In genomic region chr1:204321051-204321450, GRCh38 we compare ENCODE assay signal across 19 cellular contexts. TPM values are rescaled to one million over a fixed set of nuclear protein-coding genes. Genes with fewer than 3 reads are reported as not detected.
DNase-seq lines count a peak whose midpoint lies in the region; ATAC-seq and TF ChIP-seq lines count a peak whose summit lies in the region.
"Had no signal": no experiment of that assay in that cellular context is flagged by ENCODE, and none has a peak within 500 bp of the region (broad histone marks: within the 10 kb centered on the region; RNA-seq: fewer than 3 reads in every experiment).

No MANE protein-coding gene starts in this region.

- peak overlapping the region; percentile 64 for H2BK5ac ChIP-seq in trophoblast cell (ENCODE audit: low read depth, low read length, poor library complexity)

- H3K79me2 ChIP-seq in PC-9 (ENCODE audit: low read depth) (peaks cover 69% of the 10 kb centered on the region), hepatocyte (peaks cover 20% of the 10 kb centered on the region), trophoblast cell (ENCODE audit: control insufficient read depth, insufficient read depth, low read length, poor library complexity) (peaks cover 10% of the 10 kb centered on the region)

- H3K27me3 Mint-ChIP-seq in Caco-2 (ENCODE audit: insufficient read depth, unreplicated experiment), result no peaks in the 10 kb centered on the region
- peaks cover 10% of the 10 kb centered on the region for H3K27me3 Mint-ChIP-seq in activated T-helper 17 cell treated with anti-CD3 and anti-CD28 coated beads, Interleukin-2, amount 50 U/mL, for 72 hours
- H3K27me3 Mint-ChIP-seq: activated naive CD8-positive, alpha-beta T cell had no signal

- peaks cover 43% of the 10 kb centered on the region for H3K4me1 Mint-ChIP-seq in Caco-2 (ENCODE audit: low read depth, unreplicated experiment)
- peaks cover 16% of the 10 kb centered on the region for H3K4me1 Mint-ChIP-seq in activated T-helper 17 cell treated with anti-CD3 and anti-CD28 coated beads, Interleukin-2, amount 50 U/mL, for 72 hours

- H3K4me1 ChIP-seq in Caco-2, result peaks cover 65% of the 10 kb centered on the region
- peaks cover 73% of the 10 kb centered on the region for H3K4me1 ChIP-seq in PC-9 (replicated peaks; ENCODE audit: insufficient read depth)
- peaks cover 53% of the 10 kb centered on the region for H3K4me1 ChIP-seq in hepatocyte (ENCODE audit: insufficient read depth)
- H3K4me1 ChIP-seq in trophoblast cell (ENCODE audit: control insufficient read depth in 1 of 2, insufficient read depth in 2 of 2, low read length in 2 of 2), result peaks cover 50 to 62% of the 10 kb centered on the region in 2 experiments
- no peaks in the 10 kb centered on the region for H3K4me1 ChIP-seq in ovary (ENCODE audit: insufficient read depth)

- DNase-seq in Caco-2 (no peak), PC-9 (no peak), hepatocyte (ENCODE audit: low spot score) (no peak), trophoblast cell (no peak), ovary (no peak)
- DNase-seq in stimulated activated naive CD4-positive, alpha-beta T cell (lab: John Stamatoyannopoulos, UW), result no peak
- DNase-seq: effector CD4-positive, alpha-beta T cell; heart left ventricle; left colon; midbrain; NCI-H1105; NCI-H2029 treated with DMSO at 0.1 percent for 48 hours; NCI-H774; nephron progenitor cell; posterior cingulate gyrus had no signal

- H2BK120ac ChIP-seq in trophoblast cell (ENCODE audit: insufficient read depth, low read length, poor library complexity), result peak overlapping the region; percentile 93

- H3K36me3 ChIP-seq in Caco-2 (ENCODE audit: control insufficient read depth, insufficient read depth, low read length), result no peaks in the 10 kb centered on the region
- H3K36me3 ChIP-seq in PC-9 (ENCODE audit: low read depth), result no peaks in the 10 kb centered on the region
- no peaks in the 10 kb centered on the region for H3K36me3 ChIP-seq in hepatocyte (replicated peaks; ENCODE audit: insufficient read depth, low read depth)
- H3K36me3 ChIP-seq in trophoblast cell (ENCODE audit: control insufficient read depth in 1 of 2, insufficient read depth in 2 of 2, low read length in 2 of 2), result no peaks in the 10 kb centered on the region
- H3K36me3 ChIP-seq in ovary, result no peaks in the 10 kb centered on the region
- H3K36me3 ChIP-seq: heart left ventricle had no signal

- no peaks in the 10 kb centered on the region for H3K9me3 Mint-ChIP-seq in Caco-2 (ENCODE audit: unreplicated experiment)
- H3K9me3 Mint-ChIP-seq in activated T-helper 17 cell treated with anti-CD3 and anti-CD28 coated beads, Interleukin-2, amount 50 U/mL, for 72 hours, result no peaks in the 10 kb centered on the region
- H3K9me3 Mint-ChIP-seq: nephron progenitor cell; T-helper 2 cell treated with Interferon-gamma antibody and Interleukin-4, amounts not matched to agents 5 μg/mL and 100 μg/mL, for 36 hours had no signal

- H4K20me1 ChIP-seq in PC-9 (ENCODE audit: insufficient read depth) (no peaks in the 10 kb centered on the region), hepatocyte (ENCODE audit: insufficient read depth, poor library complexity, severe bottlenecking) (no peaks in the 10 kb centered on the region)

- no peak overlapping the region for H4K12ac ChIP-seq in trophoblast cell (ENCODE audit: low read depth, low read length)

- H3K23ac ChIP-seq in trophoblast cell (ENCODE audit: low read length), result no peak overlapping the region

- no peak overlapping the region for H3K4me3 ChIP-seq in Caco-2 (ENCODE audit: low read depth, low read length)
- H3K4me3 ChIP-seq in PC-9, result no peak overlapping the region
- no peak overlapping the region for H3K4me3 ChIP-seq in hepatocyte
- H3K4me3 ChIP-seq in trophoblast cell (ENCODE audit: low read depth, low read length), result no peak overlapping the region
- H3K4me3 ChIP-seq in ovary, result no peak overlapping the region
- H3K4me3 ChIP-seq: heart left ventricle had no signal

- POLR2A ChIA-PET in Caco-2 (lab: Charles Lee) (no interaction called here), PC-9 (lab: Charles Lee; ENCODE audit: unreplicated experiment) (no interaction called here)

- H3K27me3 ChIP-seq in Caco-2 (replicated peaks; ENCODE audit: control insufficient read depth, insufficient read depth, low read length) (no peaks in the 10 kb centered on the region), PC-9 (ENCODE audit: insufficient read depth, low read depth) (no peaks in the 10 kb centered on the region), hepatocyte (no peaks in the 10 kb centered on the region), trophoblast cell (ENCODE audit: insufficient read depth, low read length) (no peaks in the 10 kb centered on the region), ovary (no peaks in the 10 kb centered on the region)
- H3K27me3 ChIP-seq: heart left ventricle had no signal

- H3K36me3 Mint-ChIP-seq in Caco-2 (ENCODE audit: insufficient read depth, unreplicated experiment), result no peaks in the 10 kb centered on the region
- H3K36me3 Mint-ChIP-seq in activated T-helper 17 cell treated with anti-CD3 and anti-CD28 coated beads, Interleukin-2, amount 50 U/mL, for 72 hours (ENCODE audit: low read depth), result no peaks in the 10 kb centered on the region
- H3K36me3 Mint-ChIP-seq: activated naive CD8-positive, alpha-beta T cell had no signal

- H4K8ac ChIP-seq in trophoblast cell (ENCODE audit: low read depth, low read length), result peak overlapping the region; percentile 13

- H3K27ac ChIP-seq in PC-9 (peak overlapping the region; percentile 96), hepatocyte (peak overlapping the region; percentile 89), trophoblast cell (ENCODE audit: low read depth, low read length) (peak overlapping the region; percentile 82), ovary (no peak overlapping the region)
- H3K27ac ChIP-seq: C4-2B, heart left ventricle had no signal

- H3K9me3 ChIP-seq in Caco-2 (no peaks in the 10 kb centered on the region), PC-9 (ENCODE audit: insufficient read depth, low read depth) (no peaks in the 10 kb centered on the region), hepatocyte (ENCODE audit: low read depth) (no peaks in the 10 kb centered on the region), trophoblast cell (ENCODE audit: insufficient read depth, low read depth, low read length) (no peaks in the 10 kb centered on the region), ovary (no peaks in the 10 kb centered on the region)
- H3K9me3 ChIP-seq: heart left ventricle had no signal

- H4K91ac ChIP-seq in trophoblast cell (ENCODE audit: low read depth, low read length), result peak overlapping the region; percentile 98

- ATAC-seq in activated T-helper 17 cell treated with anti-CD3 and anti-CD28 coated beads, Interleukin-2, amount 50 U/mL, for 72 hours (replicated peaks), result no peak
- ATAC-seq: left colon had no signal

- H3K4me2 ChIP-seq in PC-9 (peak overlapping the region; percentile 71; the same call in 1 of the 2 replicates), hepatocyte (no peak overlapping the region), trophoblast cell (ENCODE audit: low read length) (no peak overlapping the region)

- intact Hi-C loops in Caco-2 (cut with micrococcal nuclease; ENCODE audit: unreplicated experiment) (loop anchor here (2.0 kb wide), 1 partner anchor 42 kb away; no protein-coding TSS in a partner anchor), PC-9 (cut with micrococcal nuclease; ENCODE audit: unreplicated experiment) (loop anchor here (5.0 kb wide), 1 partner anchor 34 kb away; no protein-coding TSS in a partner anchor), ovary (cut with DNase I) (no loop called here)

- H3K4me3 Mint-ChIP-seq in Caco-2 (ENCODE audit: unreplicated experiment), result no peak overlapping the region
- no peak overlapping the region for H3K4me3 Mint-ChIP-seq in activated T-helper 17 cell treated with anti-CD3 and anti-CD28 coated beads, Interleukin-2, amount 50 U/mL, for 72 hours
- H3K4me3 Mint-ChIP-seq: activated naive CD8-positive, alpha-beta T cell; nephron progenitor cell; T-helper 2 cell treated with Interferon-gamma antibody and Interleukin-4, amounts not matched to agents 5 μg/mL and 100 μg/mL, for 36 hours had no signal

- TF ChIP-seq EP300 in ovary (IDR thresholded peaks at IDR 0.05), result no peak

- peak overlapping the region; percentile 33 for H3K18ac ChIP-seq in trophoblast cell (ENCODE audit: low read length)

- H3K9me2 ChIP-seq in PC-9 (ENCODE audit: insufficient read depth), result no peaks in the 10 kb centered on the region
- no peaks in the 10 kb centered on the region for H3K9me2 ChIP-seq in hepatocyte (replicated peaks; ENCODE audit: insufficient read depth)

- peak overlapping the region; percentile 90 for H2BK12ac ChIP-seq in trophoblast cell (ENCODE audit: low read length)

- no TSS peak for BruUV-seq in Caco-2 (replicated peaks; lab: Mats Ljungman, UMichigan)
- BruUV-seq in PC-9 (replicated peaks; lab: Mats Ljungman, UMichigan), result no TSS peak

- H3K27ac Mint-ChIP-seq in Caco-2 (ENCODE audit: unreplicated experiment), result peak overlapping the region; percentile 83
- H3K27ac Mint-ChIP-seq in activated T-helper 17 cell treated with anti-CD3 and anti-CD28 coated beads, Interleukin-2, amount 50 U/mL, for 72 hours, result no peak overlapping the region
- H3K27ac Mint-ChIP-seq: T-helper 2 cell treated with Interferon-gamma antibody and Interleukin-4, amounts not matched to agents 5 μg/mL and 100 μg/mL, for 36 hours had no signal

- peak overlapping the region; percentile 68 for H3K14ac ChIP-seq in trophoblast cell (ENCODE audit: low read length)

- TF ChIP-seq POLR2A in ovary (IDR thresholded peaks at IDR 0.05), result no peak

- H2AFZ ChIP-seq in PC-9, result no peak overlapping the region
- H2AFZ ChIP-seq in hepatocyte, result no peak overlapping the region
- peak overlapping the region; percentile 4 for H2AFZ ChIP-seq in trophoblast cell (ENCODE audit: insufficient read depth, low read length, poor library complexity)

- peaks cover 51% of the 10 kb centered on the region for H3K79me1 ChIP-seq in trophoblast cell (ENCODE audit: low read length)

- peaks cover 42% of the 10 kb centered on the region for H3F3A ChIP-seq in PC-9 (ENCODE audit: insufficient read depth, low read depth)

- peak overlapping the region; percentile 83 for H2AK5ac ChIP-seq in trophoblast cell (ENCODE audit: low read length)

- H3K4ac ChIP-seq in trophoblast cell (ENCODE audit: low read depth, low read length), result peak overlapping the region; percentile 36

- CTCF ChIA-PET in Caco-2 (lab: Charles Lee), result no interaction called here
- CTCF ChIA-PET in PC-9 (lab: Charles Lee), result no interaction called here

- H3K9ac ChIP-seq in trophoblast cell (ENCODE audit: low read length), result no peak overlapping the region

- 91% methylated on average over 2 of the region's 2 CpGs for WGBS in hepatocyte (ENCODE audit: low lambda C conversion rate, missing lambda C conversion rate)
- whole genome bisulfite sequencing in trophoblast cell (ENCODE audit: extremely low coverage, insufficient coverage, insufficient read length), result no CpG with 5 or more reads among the region's 2 CpGs
- WGBS in ovary, 3 donors, result 93 to 97% (median 97%) methylated on average over 2 of the region's 2 CpGs

- no peak for TF ChIP-seq CTCF in Caco-2 (IDR thresholded peaks at IDR 0.05; ENCODE audit: insufficient read depth in 1 of 2, low read depth in 1 of 2, low read length in 1 of 2, severe bottlenecking in 1 of 2, unreplicated experiment in 1 of 2)
- TF ChIP-seq CTCF in PC-9 (conservative IDR thresholded peaks at IDR 0.05), result no peak
- no peak for TF ChIP-seq CTCF in hepatocyte (IDR thresholded peaks at IDR 0.05; ENCODE audit: poor library complexity)
- no peak for TF ChIP-seq CTCF in ovary (IDR thresholded peaks at IDR 0.05)

RNA-seq across cellular contexts. Expression of gene PLEKHA6, which starts 38.7 kb away (rescaled TPM):
- 18.8 and 21.8 TPM in 2 replicates for total RNA-seq in Caco-2 (2022)
- 52.0 and 53.1 TPM in 2 replicates for total RNA-seq in PC-9 (2021)
- 14.3 and 31.5 TPM in 2 replicates for total RNA-seq in hepatocyte
- 12.4 and 14.3 TPM in 2 replicates for polyA plus RNA-seq in hepatocyte
- polyA plus RNA-seq in trophoblast cell (2013), result 26.6 and 31.1 TPM in 2 replicates
- 10 to 100 TPM in 2 of 7 donors, 1 to 10 TPM in 5; 2.3 to 20.5 (median 9.3) TPM for total RNA-seq in ovary
- polyA plus RNA-seq in ovary, result 1 to 10 TPM; 2.5 to 4.9 TPM
- 1 to 10 TPM in 1 of 2 donors, under 1 TPM in 1; 0.37 to 1.3 TPM for total RNA-seq in activated T-helper 17 cell treated with anti-CD3 and anti-CD28 coated beads, Interleukin-2, amount 50 U/mL, for 72 hours

Comparison
In these comparisons a context has a peak if more than half of its experiments do, and no peak if none do; other contexts are left out.
1. H3K27ac ChIP-seq: peak in PC-9 (single experiment), hepatocyte (single experiment) and trophoblast cell (single experiment); none in ovary (0 of 2).
2. intact Hi-C loops: an anchor here in Caco-2 (2.0 kb wide) and PC-9 (5.0 kb wide); none called in ovary.